In the genomic region with DNA sequence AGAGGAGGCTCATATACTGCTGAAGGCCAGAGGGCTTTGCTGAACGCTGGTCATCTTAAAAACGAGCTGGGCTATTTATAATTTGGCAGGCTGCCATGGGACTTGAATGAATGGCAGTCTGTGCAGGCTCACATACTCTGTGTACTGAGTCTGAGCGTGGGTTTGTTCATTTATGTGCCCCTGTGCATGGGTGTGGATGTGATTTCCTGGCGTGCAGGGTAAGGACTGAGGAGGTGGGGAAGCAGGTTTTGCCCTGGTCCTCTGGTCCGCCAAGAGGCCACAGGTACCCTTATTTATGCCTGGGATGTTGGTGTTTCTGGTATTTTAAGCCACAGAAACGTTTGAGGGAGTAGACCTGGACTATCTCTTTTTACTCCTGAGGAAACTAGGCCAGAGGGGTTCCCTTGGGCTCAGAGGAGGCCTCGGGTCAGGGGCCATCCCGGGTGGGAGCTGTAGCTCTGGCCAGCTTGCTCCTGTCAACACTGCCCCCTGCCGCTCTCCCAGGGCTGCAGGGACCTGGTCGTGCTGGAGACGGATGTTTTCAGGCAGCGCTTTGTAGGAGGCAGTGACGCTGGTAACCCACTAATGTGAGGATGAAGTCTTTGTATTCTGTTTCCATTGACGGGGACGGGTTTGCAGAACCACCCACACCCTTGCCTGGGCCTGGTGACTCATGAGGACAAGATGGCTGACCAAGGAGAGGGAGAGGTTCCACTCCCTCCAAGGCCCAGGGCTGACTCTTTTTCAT, we compare ENCODE assay signal across 1 cellular context.
TF ChIP-seq lines count a peak whose summit lies in the region.

No MANE protein-coding gene starts in this region.

TF ChIP-seq in GM12878, 131 proteins besides CTCF, POLR2A, EP300 and RAD21 (continued from another document and continues in another):
- TF ChIP-seq, protein P1, sequence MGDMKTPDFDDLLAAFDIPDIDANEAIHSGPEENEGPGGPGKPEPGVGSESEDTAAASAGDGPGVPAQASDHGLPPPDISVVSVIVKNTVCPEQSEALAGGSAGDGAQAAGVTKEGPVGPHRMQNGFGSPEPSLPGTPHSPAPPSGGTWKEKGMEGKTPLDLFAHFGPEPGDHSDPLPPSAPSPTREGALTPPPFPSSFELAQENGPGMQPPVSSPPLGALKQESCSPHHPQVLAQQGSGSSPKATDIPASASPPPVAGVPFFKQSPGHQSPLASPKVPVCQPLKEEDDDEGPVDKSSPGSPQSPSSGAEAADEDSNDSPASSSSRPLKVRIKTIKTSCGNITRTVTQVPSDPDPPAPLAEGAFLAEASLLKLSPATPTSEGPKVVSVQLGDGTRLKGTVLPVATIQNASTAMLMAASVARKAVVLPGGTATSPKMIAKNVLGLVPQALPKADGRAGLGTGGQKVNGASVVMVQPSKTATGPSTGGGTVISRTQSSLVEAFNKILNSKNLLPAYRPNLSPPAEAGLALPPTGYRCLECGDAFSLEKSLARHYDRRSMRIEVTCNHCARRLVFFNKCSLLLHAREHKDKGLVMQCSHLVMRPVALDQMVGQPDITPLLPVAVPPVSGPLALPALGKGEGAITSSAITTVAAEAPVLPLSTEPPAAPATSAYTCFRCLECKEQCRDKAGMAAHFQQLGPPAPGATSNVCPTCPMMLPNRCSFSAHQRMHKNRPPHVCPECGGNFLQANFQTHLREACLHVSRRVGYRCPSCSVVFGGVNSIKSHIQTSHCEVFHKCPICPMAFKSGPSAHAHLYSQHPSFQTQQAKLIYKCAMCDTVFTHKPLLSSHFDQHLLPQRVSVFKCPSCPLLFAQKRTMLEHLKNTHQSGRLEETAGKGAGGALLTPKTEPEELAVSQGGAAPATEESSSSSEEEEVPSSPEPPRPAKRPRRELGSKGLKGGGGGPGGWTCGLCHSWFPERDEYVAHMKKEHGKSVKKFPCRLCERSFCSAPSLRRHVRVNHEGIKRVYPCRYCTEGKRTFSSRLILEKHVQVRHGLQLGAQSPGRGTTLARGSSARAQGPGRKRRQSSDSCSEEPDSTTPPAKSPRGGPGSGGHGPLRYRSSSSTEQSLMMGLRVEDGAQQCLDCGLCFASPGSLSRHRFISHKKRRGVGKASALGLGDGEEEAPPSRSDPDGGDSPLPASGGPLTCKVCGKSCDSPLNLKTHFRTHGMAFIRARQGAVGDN (IDR thresholded peaks at IDR 0.05), result peak; percentile 78
- 0 out of 2 replicates have a peak, but pooled peaks have one; percentile 10 for TF ChIP-seq ZNF24 (IDR thresholded peaks at IDR 0.05)
- no peak for TF ChIP-seq USF2 (IDR thresholded peaks at IDR 0.05; ENCODE audit: borderline replicate concordance, low read depth, low read length)
- no peak for TF ChIP-seq CEBPB (IDR thresholded peaks at IDR 0.05; ENCODE audit: borderline replicate concordance in 1 of 2, low read depth in 2 of 2, low read length in 2 of 2)
- TF ChIP-seq REST (IDR thresholded peaks at IDR 0.05; ENCODE audit: low read depth, low read length), result no peak
- TF ChIP-seq, protein P2, sequence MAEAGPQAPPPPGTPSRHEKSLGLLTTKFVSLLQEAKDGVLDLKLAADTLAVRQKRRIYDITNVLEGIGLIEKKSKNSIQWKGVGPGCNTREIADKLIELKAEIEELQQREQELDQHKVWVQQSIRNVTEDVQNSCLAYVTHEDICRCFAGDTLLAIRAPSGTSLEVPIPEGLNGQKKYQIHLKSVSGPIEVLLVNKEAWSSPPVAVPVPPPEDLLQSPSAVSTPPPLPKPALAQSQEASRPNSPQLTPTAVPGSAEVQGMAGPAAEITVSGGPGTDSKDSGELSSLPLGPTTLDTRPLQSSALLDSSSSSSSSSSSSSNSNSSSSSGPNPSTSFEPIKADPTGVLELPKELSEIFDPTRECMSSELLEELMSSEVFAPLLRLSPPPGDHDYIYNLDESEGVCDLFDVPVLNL (IDR thresholded peaks at IDR 0.05; ENCODE audit: low read depth, low read length), result no peak
- TF ChIP-seq LARP7 (IDR thresholded peaks at IDR 0.05), result 0 out of 2 replicates have a peak, but pooled peaks have one; percentile 39
- TF ChIP-seq, protein P3, sequence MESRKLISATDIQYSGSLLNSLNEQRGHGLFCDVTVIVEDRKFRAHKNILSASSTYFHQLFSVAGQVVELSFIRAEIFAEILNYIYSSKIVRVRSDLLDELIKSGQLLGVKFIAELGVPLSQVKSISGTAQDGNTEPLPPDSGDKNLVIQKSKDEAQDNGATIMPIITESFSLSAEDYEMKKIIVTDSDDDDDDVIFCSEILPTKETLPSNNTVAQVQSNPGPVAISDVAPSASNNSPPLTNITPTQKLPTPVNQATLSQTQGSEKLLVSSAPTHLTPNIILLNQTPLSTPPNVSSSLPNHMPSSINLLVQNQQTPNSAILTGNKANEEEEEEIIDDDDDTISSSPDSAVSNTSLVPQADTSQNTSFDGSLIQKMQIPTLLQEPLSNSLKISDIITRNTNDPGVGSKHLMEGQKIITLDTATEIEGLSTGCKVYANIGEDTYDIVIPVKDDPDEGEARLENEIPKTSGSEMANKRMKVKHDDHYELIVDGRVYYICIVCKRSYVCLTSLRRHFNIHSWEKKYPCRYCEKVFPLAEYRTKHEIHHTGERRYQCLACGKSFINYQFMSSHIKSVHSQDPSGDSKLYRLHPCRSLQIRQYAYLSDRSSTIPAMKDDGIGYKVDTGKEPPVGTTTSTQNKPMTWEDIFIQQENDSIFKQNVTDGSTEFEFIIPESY (IDR thresholded peaks at IDR 0.05), result 0 out of 2 replicates have a peak, but pooled peaks have one; percentile 7
- TF ChIP-seq CREB1 (IDR thresholded peaks at IDR 0.05; ENCODE audit: low read depth), result 0 out of 2 replicates have a peak, but pooled peaks have one; percentile 45
- peak; percentile 72; the same call in 1 of the 2 replicates for TF ChIP-seq SMARCA5 (IDR thresholded peaks at IDR 0.05)
- peak; percentile 73 for TF ChIP-seq MTA2 (IDR thresholded peaks at IDR 0.05; ENCODE audit: low read depth)
- TF ChIP-seq POU2F2 (IDR thresholded peaks at IDR 0.05; ENCODE audit: borderline replicate concordance, low read depth, low read length), result no peak; the same call in 2 of the 3 replicates
- TF ChIP-seq NR2C1 (IDR thresholded peaks at IDR 0.05), result no peak
- peak; percentile 22; the same call in 1 of the 2 replicates for TF ChIP-seq PAX5 (IDR thresholded peaks at IDR 0.05; ENCODE audit: borderline replicate concordance, low read depth, low read length)
- 0 out of 2 replicates have a peak, but pooled peaks have one; percentile 27 for TF ChIP-seq ZSCAN29 (IDR thresholded peaks at IDR 0.05)
- no peak for TF ChIP-seq CBX3 (IDR thresholded peaks at IDR 0.05; ENCODE audit: borderline replicate concordance, low read depth)
- peak; percentile 60; the same call in 1 of the 2 replicates for TF ChIP-seq ZNF592 (IDR thresholded peaks at IDR 0.05)
- 0 out of 2 replicates have a peak, but pooled peaks have one; percentile 18 for TF ChIP-seq HDGF (IDR thresholded peaks at IDR 0.05)
- no peak for TF ChIP-seq HDAC6 (IDR thresholded peaks at IDR 0.05; ENCODE audit: unreplicated experiment)
- peak; percentile 56; the same call in 1 of the 2 replicates for TF ChIP-seq CHD2 (IDR thresholded peaks at IDR 0.05; ENCODE audit: borderline replicate concordance, low read depth, low read length)
- TF ChIP-seq IRF4 (IDR thresholded peaks at IDR 0.05; ENCODE audit: low read depth, low read length), result no peak
- peak; percentile 70; the same call in 1 of the 2 replicates for TF ChIP-seq CREM (IDR thresholded peaks at IDR 0.05; ENCODE audit: low read depth)
- no peak; the same call in 1 of the 2 replicates for TF ChIP-seq RCOR1 (conservative IDR thresholded peaks at IDR 0.05; ENCODE audit: low read depth, low read length)
- TF ChIP-seq ELK1 (IDR thresholded peaks at IDR 0.05; ENCODE audit: low read depth, low read length), result no peak
- no peak for TF ChIP-seq SREBF1 (IDR thresholded peaks at IDR 0.05; ENCODE audit: low read length)
- TF ChIP-seq, protein P4, sequence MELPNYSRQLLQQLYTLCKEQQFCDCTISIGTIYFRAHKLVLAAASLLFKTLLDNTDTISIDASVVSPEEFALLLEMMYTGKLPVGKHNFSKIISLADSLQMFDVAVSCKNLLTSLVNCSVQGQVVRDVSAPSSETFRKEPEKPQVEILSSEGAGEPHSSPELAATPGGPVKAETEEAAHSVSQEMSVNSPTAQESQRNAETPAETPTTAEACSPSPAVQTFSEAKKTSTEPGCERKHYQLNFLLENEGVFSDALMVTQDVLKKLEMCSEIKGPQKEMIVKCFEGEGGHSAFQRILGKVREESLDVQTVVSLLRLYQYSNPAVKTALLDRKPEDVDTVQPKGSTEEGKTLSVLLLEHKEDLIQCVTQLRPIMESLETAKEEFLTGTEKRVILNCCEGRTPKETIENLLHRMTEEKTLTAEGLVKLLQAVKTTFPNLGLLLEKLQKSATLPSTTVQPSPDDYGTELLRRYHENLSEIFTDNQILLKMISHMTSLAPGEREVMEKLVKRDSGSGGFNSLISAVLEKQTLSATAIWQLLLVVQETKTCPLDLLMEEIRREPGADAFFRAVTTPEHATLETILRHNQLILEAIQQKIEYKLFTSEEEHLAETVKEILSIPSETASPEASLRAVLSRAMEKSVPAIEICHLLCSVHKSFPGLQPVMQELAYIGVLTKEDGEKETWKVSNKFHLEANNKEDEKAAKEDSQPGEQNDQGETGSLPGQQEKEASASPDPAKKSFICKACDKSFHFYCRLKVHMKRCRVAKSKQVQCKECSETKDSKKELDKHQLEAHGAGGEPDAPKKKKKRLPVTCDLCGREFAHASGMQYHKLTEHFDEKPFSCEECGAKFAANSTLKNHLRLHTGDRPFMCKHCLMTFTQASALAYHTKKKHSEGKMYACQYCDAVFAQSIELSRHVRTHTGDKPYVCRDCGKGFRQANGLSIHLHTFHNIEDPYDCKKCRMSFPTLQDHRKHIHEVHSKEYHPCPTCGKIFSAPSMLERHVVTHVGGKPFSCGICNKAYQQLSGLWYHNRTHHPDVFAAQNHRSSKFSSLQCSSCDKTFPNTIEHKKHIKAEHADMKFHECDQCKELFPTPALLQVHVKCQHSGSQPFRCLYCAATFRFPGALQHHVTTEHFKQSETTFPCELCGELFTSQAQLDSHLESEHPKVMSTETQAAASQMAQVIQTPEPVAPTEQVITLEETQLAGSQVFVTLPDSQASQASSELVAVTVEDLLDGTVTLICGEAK (IDR thresholded peaks at IDR 0.05; ENCODE audit: borderline replicate concordance), result no peak
- peak; percentile 89 for TF ChIP-seq SMAD1 (IDR thresholded peaks at IDR 0.05; ENCODE audit: low read depth, partially characterized antibody)
- no peak; the same call in 1 of the 2 replicates for TF ChIP-seq JUNB (IDR thresholded peaks at IDR 0.05)
- peak; percentile 51; the same call in 1 of the 2 replicates for TF ChIP-seq EED (IDR thresholded peaks at IDR 0.05; ENCODE audit: low read depth)
